In the genomic region with DNA sequence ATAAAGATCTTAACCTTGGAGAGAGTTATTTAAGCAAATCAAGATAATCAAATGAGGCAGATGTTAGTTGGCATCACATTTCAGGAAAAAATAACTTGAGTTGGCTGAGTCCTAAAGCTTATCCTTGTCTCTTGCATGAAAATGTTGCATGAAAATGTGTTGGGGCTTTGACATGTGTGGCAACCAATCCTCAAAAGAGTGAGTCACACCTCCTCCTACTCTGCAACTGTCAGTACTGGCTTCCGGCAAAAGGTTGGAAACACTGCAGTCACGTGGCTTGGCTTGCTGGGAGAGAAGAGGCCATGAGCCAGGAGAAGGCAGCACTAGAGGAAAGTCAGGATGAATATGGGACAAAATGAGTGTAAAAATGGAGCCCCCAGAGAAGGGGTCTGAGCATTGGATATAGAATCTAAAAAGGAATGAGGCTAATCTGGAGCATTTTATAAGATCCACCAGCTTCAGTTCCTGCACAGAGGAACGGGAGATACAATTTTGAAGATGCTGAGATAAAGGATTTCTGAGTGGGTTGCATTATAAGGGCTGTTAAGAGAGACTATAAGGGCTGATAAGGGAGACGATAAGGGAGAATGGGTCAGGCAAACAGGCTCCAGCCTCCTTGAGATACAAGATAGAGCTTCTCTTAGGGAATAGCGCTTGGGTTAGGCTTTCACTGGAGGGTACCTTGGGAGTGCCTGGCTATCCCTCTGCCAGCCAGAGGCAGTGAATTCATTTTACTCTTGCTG, we compare ENCODE assay signal across 10 cellular contexts. TPM values are rescaled to one million over a fixed set of nuclear protein-coding genes. Genes with fewer than 3 reads are reported as not detected.
DNase-seq lines count a peak whose midpoint lies in the region; ATAC-seq and TF ChIP-seq lines count a peak whose summit lies in the region.
"Had no signal": no experiment of that assay in that cellular context is flagged by ENCODE, and none has a peak within 500 bp of the region (broad histone marks: within the 10 kb centered on the region; RNA-seq: fewer than 3 reads in every experiment).

No MANE protein-coding gene starts in this region.

- H3K36me3 ChIP-seq in thyroid gland = no peaks in the 10 kb centered on the region

- 50 to 55% methylated on average over 5 of the region's 5 CpGs for WGBS in thyroid gland, 2 donors

- DNase-seq in DMS79 treated with DMSO at 0.1 percent for 48 hours (lab: John Stamatoyannopoulos, UW) (peak; percentile 2), DMS79 (lab: John Stamatoyannopoulos, UW) (no peak), anterior cingulate cortex (lab: John Stamatoyannopoulos, UW) (peak in 51 of 58 donors; percentile 1 to 82 (median 39)), iris pigment epithelial cell (ENCODE audit: low read depth) (peak; percentile 91), thyroid gland (peak; percentile 25 to 26), GM20000 (ENCODE audit: low spot score) (no peak)
- DNase-seq in stimulated activated effector memory CD8-positive, alpha-beta T cell treated with anti-CD3 and anti-CD28 coated beads, Interleukin-12 subunit alpha, Interleukin-12 subunit beta, amount 100 ng/mL, for 72 hours (ENCODE audit: low spot score in 2 of 2) = no peak
- DNase-seq: activated CD8-positive, alpha-beta memory T cell treated with anti-CD3 and anti-CD28 coated beads for 24 hours had no signal

- intact Hi-C loops in thyroid gland (cut with DNase I) = no loop called here

- no peaks in the 10 kb centered on the region for H3K9me3 ChIP-seq in thyroid gland

- H3K27me3 ChIP-seq in thyroid gland = no peaks in the 10 kb centered on the region

- ATAC-seq in HG03565 (IDR thresholded peaks at IDR 0.05; ENCODE audit: unreplicated experiment) = no peak
- no peak for ATAC-seq in stimulated activated effector memory CD8-positive, alpha-beta T cell treated with anti-CD3 and anti-CD28 coated beads, Interleukin-12 subunit alpha, Interleukin-12 subunit beta, amount 100 ng/mL, for 72 hours

- H3K27ac Mint-ChIP-seq in stimulated activated effector memory CD8-positive, alpha-beta T cell treated with anti-CD3 and anti-CD28 coated beads, Interleukin-12 subunit alpha, Interleukin-12 subunit beta, amount 100 ng/mL, for 72 hours = no peak overlapping the region

- no peak for TF ChIP-seq POLR2A in thyroid gland (IDR thresholded peaks at IDR 0.05)

- TF ChIP-seq CTCF in thyroid gland (IDR thresholded peaks at IDR 0.05) (no peak), GM20000 (IDR thresholded peaks at IDR 0.05; ENCODE audit: extremely low read depth, missing control alignments) (no peak)

- H3K4me3 Mint-ChIP-seq in stimulated activated effector memory CD8-positive, alpha-beta T cell treated with anti-CD3 and anti-CD28 coated beads, Interleukin-12 subunit alpha, Interleukin-12 subunit beta, amount 100 ng/mL, for 72 hours = no peak overlapping the region

- H3K4me1 Mint-ChIP-seq in stimulated activated effector memory CD8-positive, alpha-beta T cell treated with anti-CD3 and anti-CD28 coated beads, Interleukin-12 subunit alpha, Interleukin-12 subunit beta, amount 100 ng/mL, for 72 hours = no peaks in the 10 kb centered on the region

- no peaks in the 10 kb centered on the region for H3K36me3 Mint-ChIP-seq in stimulated activated effector memory CD8-positive, alpha-beta T cell treated with anti-CD3 and anti-CD28 coated beads, Interleukin-12 subunit alpha, Interleukin-12 subunit beta, amount 100 ng/mL, for 72 hours

- H3K9me3 Mint-ChIP-seq in stimulated activated effector memory CD8-positive, alpha-beta T cell treated with anti-CD3 and anti-CD28 coated beads, Interleukin-12 subunit alpha, Interleukin-12 subunit beta, amount 100 ng/mL, for 72 hours = peaks cover 7% of the 10 kb centered on the region

- no peak overlapping the region for H3K27ac ChIP-seq in thyroid gland

- H3K4me3 ChIP-seq in thyroid gland (replicated peaks in 1 of 3) = no peak overlapping the region

- H3K4me1 ChIP-seq in thyroid gland = no peaks in the 10 kb centered on the region

RNA-seq across cellular contexts. Expression of gene SPATA31D1, which starts 43.1 kb away (rescaled TPM):
- not detected for total RNA-seq in thyroid gland
- total RNA-seq: frontal cortex had no signal

Comparison
In these comparisons a context has a peak if more than half of its experiments do, and no peak if none do; other contexts are left out.
1. DNase-seq: peak in DMS79 treated with DMSO at 0.1 percent for 48 hours (single experiment), anterior cingulate cortex (51 of 58), iris pigment epithelial cell (single experiment) and thyroid gland (2 of 2); none in DMS79 (single experiment), GM20000 (single experiment) and stimulated activated effector memory CD8-positive, alpha-beta T cell treated with anti-CD3 and anti-CD28 coated beads, Interleukin-12 subunit alpha, Interleukin-12 subunit beta, amount 100 ng/mL, for 72 hours (0 of 2).